Comparison of ENCODE assay signal across 8 cellular contexts in genomic region chr17:19386276-19386863, GRCh38. TPM values are rescaled to one million over a fixed set of nuclear protein-coding genes. Genes with fewer than 3 reads are reported as not detected.
DNase-seq lines count a peak whose midpoint lies in the region; ATAC-seq and TF ChIP-seq lines count a peak whose summit lies in the region.

No MANE protein-coding gene starts in this region.

- H3K4me3 Mint-ChIP-seq in natural killer cell: no peak overlapping the region
- no peak overlapping the region for H3K4me3 Mint-ChIP-seq in endothelial cell (ENCODE audit: unreplicated experiment)

- TF ChIP-seq CTCF in AG09309 (IDR thresholded peaks at IDR 0.05; ENCODE audit: control insufficient read depth, insufficient read depth, low read depth, low read length, missing control alignments): no peak
- no peak for TF ChIP-seq CTCF in dorsolateral prefrontal cortex (IDR thresholded peaks at IDR 0.05 in 54 of 56, conservative IDR thresholded peaks at IDR 0.05 in 2 of 56; ENCODE audit: low read depth in 1 of 56, partially characterized antibody in 56 of 56)
- TF ChIP-seq CTCF in natural killer cell (IDR thresholded peaks at IDR 0.05): no peak
- TF ChIP-seq CTCF in endothelial cell (IDR thresholded peaks at IDR 0.05; ENCODE audit: unreplicated experiment): no peak

- H3K27ac ChIP-seq in dorsolateral prefrontal cortex: peak overlapping the region in 34 of 59 donors; percentile 0 to 90 (median 60)

- DNase-seq in AG09309 (ENCODE audit: low read depth) (peak; percentile 71), NCI-H2171 (lab: John Stamatoyannopoulos, UW) (peak; percentile 9), dorsolateral prefrontal cortex (peak in 2 of 10 donors; percentile 26 to 35), natural killer cell (no peak), UCSD-AML1 (lab: John Stamatoyannopoulos, UW; ENCODE audit: unreplicated experiment) (no peak), T-helper 9 cell (no peak), endothelial cell (ENCODE audit: low spot score) (no peak)
- no peak for DNase-seq in activated CD4-positive, alpha-beta T cell treated with anti-CD3 and anti-CD28 coated beads, Interleukin-2, amount 50 U/mL, for 4 hours

- H3K9me3 Mint-ChIP-seq in natural killer cell (no peaks in the 10 kb centered on the region), endothelial cell (ENCODE audit: unreplicated experiment) (no peaks in the 10 kb centered on the region)

- H3K36me3 Mint-ChIP-seq in natural killer cell (no peaks in the 10 kb centered on the region), endothelial cell (ENCODE audit: low read depth, unreplicated experiment) (peaks cover 7% of the 10 kb centered on the region)

- no peak overlapping the region for H3K27ac Mint-ChIP-seq in natural killer cell
- H3K27ac Mint-ChIP-seq in endothelial cell (ENCODE audit: unreplicated experiment): no peak overlapping the region

- no peaks in the 10 kb centered on the region for H3K27me3 ChIP-seq in dorsolateral prefrontal cortex

- peaks cover 0 to 3% of the 10 kb centered on the region in 2 donors for H3K27me3 Mint-ChIP-seq in natural killer cell (ENCODE audit: low read depth in 2 of 2)
- peaks cover 9% of the 10 kb centered on the region for H3K27me3 Mint-ChIP-seq in endothelial cell (ENCODE audit: unreplicated experiment)

- intact Hi-C loops in dorsolateral prefrontal cortex (cut with DNase I): loop anchor here in 1 of 2 donors (10.0 kb wide), 1 partner anchor 258 kb away; the partner anchor contains the start of gene ALDH3A2
- intact Hi-C loops in natural killer cell (cut with micrococcal nuclease): no loop called here

- H3K4me3 ChIP-seq in AG09309 (ENCODE audit: control insufficient read depth, low read depth, low read length) (peak overlapping the region; percentile 49), dorsolateral prefrontal cortex (peak overlapping the region in 7 of 59 donors; percentile 11 to 45 (median 24))

- H3K4me1 Mint-ChIP-seq in natural killer cell: peaks cover 8 to 31% of the 10 kb centered on the region in 2 donors
- H3K4me1 Mint-ChIP-seq in endothelial cell (ENCODE audit: unreplicated experiment): no peaks in the 10 kb centered on the region

- ATAC-seq in natural killer cell: peak; percentile 34 to 55 (median 46)

RNA-seq across cellular contexts. Expression of gene MFAP4, which starts 0.6 kb away (rescaled TPM):
- total RNA-seq in dorsolateral prefrontal cortex (10 to 100 TPM in 12 of 120 experiments, 1 to 10 TPM in 108; 1.0 to 29.2 (median 4.0) TPM), natural killer cell (not detected), endothelial cell (ENCODE audit: unreplicated experiment) (0.67 TPM)

RNA-seq across cellular contexts. Expression of gene MAPK7, which starts 8.1 kb away (rescaled TPM):
- total RNA-seq in dorsolateral prefrontal cortex (10 to 100 TPM in 118 of 120 experiments, 1 to 10 TPM in 2; 9.3 to 31.4 (median 15.9) TPM), natural killer cell (10 to 100 TPM; 39.2 to 63.5 (median 54.1) TPM), endothelial cell (ENCODE audit: unreplicated experiment) (48.5 TPM)

RNA-seq across cellular contexts. Expression of gene B9D1, which starts 23.8 kb away (rescaled TPM):
- total RNA-seq in dorsolateral prefrontal cortex (10 to 100 TPM; 10.3 to 48.5 (median 28.0) TPM), natural killer cell (1 to 10 TPM; 3.1 to 7.5 (median 3.7) TPM), endothelial cell (ENCODE audit: unreplicated experiment) (6.2 TPM)

RNA-seq across cellular contexts. Expression of gene RNF112, which starts 24.7 kb away (rescaled TPM):
- 10 to 100 TPM; 26.1 to 82.1 (median 51.1) TPM for total RNA-seq in dorsolateral prefrontal cortex
- 1 to 10 TPM; 1.0 to 5.1 (median 5.0) TPM for total RNA-seq in natural killer cell
- 0.31 TPM for total RNA-seq in endothelial cell (ENCODE audit: unreplicated experiment)

Comparison
In these comparisons a context has a peak if more than half of its experiments do, and no peak if none do; other contexts are left out.
1. DNase-seq: peak in AG09309 (single experiment) and NCI-H2171 (single experiment); none in natural killer cell (single experiment), activated CD4-positive, alpha-beta T cell treated with anti-CD3 and anti-CD28 coated beads, Interleukin-2, amount 50 U/mL, for 4 hours (0 of 2), UCSD-AML1 (single experiment), T-helper 9 cell (single experiment) and endothelial cell (single experiment).